21 cellular contexts compared by ENCODE assay signal in the genomic region with DNA sequence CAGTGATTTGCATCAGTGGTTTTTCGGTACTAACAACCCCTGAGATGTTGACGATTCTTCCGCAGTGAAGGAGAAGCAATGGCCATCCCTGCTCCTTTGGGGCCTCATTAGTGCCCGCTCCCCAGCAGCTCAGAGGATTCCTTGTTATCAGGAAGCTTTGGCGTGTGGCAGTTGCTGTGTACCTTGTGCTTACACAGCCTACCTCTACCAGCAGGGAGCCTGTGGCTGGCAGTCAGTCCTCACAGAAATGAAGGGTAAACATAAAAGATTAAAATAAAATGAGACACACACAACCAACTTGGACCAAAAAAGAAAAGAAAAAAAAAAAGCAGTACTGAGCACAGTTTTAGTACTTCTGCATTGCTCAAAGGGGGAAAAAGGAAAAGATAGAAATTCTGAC. TPM values are rescaled to one million over a fixed set of nuclear protein-coding genes. Genes with fewer than 3 reads are reported as not detected.
"Had no signal": no experiment of that assay in that cellular context is flagged by ENCODE, and none has a peak within 500 bp of the region (broad histone marks: within the 10 kb centered on the region; RNA-seq: fewer than 3 reads in every experiment).

No MANE protein-coding gene starts in this region.

- H3K27me3 Mint-ChIP-seq: naive thymus-derived CD8-positive, alpha-beta T cell had no signal

- DNase-seq: cortex of kidney; dorsolateral prefrontal cortex; effector CD8-positive, alpha-beta T cell; heart left ventricle; hypothalamus; kidney glomerular epithelial cell; mammary epithelial cell; mucosa of descending colon; naive thymus-derived CD8-positive, alpha-beta T cell; nucleus accumbens; ovary; right cardiac atrium; small intestine; stimulated activated CD4-positive, alpha-beta T cell treated with anti-CD3 and anti-CD28 coated beads, Interleukin-12 subunit alpha, Interleukin-12 subunit beta, amount 100 ng/mL, for 4 hours; stimulated activated naive CD4-positive, alpha-beta T cell; thyroid gland; upper lobe of left lung had no signal

- H3K36me3 Mint-ChIP-seq: naive thymus-derived CD8-positive, alpha-beta T cell had no signal

- H3K27ac Mint-ChIP-seq: naive thymus-derived CD8-positive, alpha-beta T cell had no signal

- H3K4me1 Mint-ChIP-seq: naive thymus-derived CD8-positive, alpha-beta T cell had no signal

- H3K4me3 Mint-ChIP-seq: naive thymus-derived CD8-positive, alpha-beta T cell had no signal

- H3K36me3 ChIP-seq: heart left ventricle, ovary, suprapubic skin, thyroid gland, upper lobe of left lung, vagina had no signal

- H3K27me3 ChIP-seq: dorsolateral prefrontal cortex, heart left ventricle, ovary, suprapubic skin, thyroid gland, upper lobe of left lung, vagina had no signal

- H3K4me3 ChIP-seq: dorsolateral prefrontal cortex, heart left ventricle, mucosa of descending colon, ovary, suprapubic skin, thyroid gland, upper lobe of left lung, vagina had no signal

- H3K4me1 ChIP-seq: heart left ventricle, suprapubic skin, thyroid gland, upper lobe of left lung, vagina had no signal

- ATAC-seq: esophagus mucosa; heart left ventricle; mucosa of descending colon; naive thymus-derived CD8-positive, alpha-beta T cell; right cardiac atrium had no signal

- H3K27ac ChIP-seq: heart left ventricle, ovary, suprapubic skin, thyroid gland, upper lobe of left lung, vagina had no signal

- H3K9me3 ChIP-seq: ovary, thyroid gland, vagina had no signal

RNA-seq across cellular contexts. Expression of a gene that starts 55.2 kb away (rescaled TPM):
- total RNA-seq: glomerular endothelial cell; naive thymus-derived CD8-positive, alpha-beta T cell; vagina had no signal
- polyA plus RNA-seq: naive thymus-derived CD8-positive, alpha-beta T cell had no signal
